9 cellular contexts compared by ENCODE assay signal in genomic region chr22:25566812-25567211, GRCh38. TPM values are rescaled to one million over a fixed set of nuclear protein-coding genes. Genes with fewer than 3 reads are reported as not detected.
DNase-seq lines count a peak whose midpoint lies in the region; ATAC-seq and FAIRE-seq lines count a peak whose summit lies in the region.
"Had no signal": no experiment of that assay in that cellular context is flagged by ENCODE, and none has a peak within 500 bp of the region (broad histone marks: within the 10 kb centered on the region; RNA-seq: fewer than 3 reads in every experiment).

No MANE protein-coding gene starts in this region.

- no peak for DNase-seq in left ventricle myocardium superior
- no peak for DNase-seq in left cardiac atrium
- peak; percentile 96 for DNase-seq in OCI-M1 (lab: John Stamatoyannopoulos, UW)
- DNase-seq in UCSD-AML1 (lab: John Stamatoyannopoulos, UW; ENCODE audit: unreplicated experiment) = no peak
- no peak for DNase-seq in HPDE6-E6E7 (ENCODE audit: extremely low spot score)
- DNase-seq in DMS 273 (lab: John Stamatoyannopoulos, UW; ENCODE audit: unreplicated experiment) = no peak
- no peak for DNase-seq in amygdala (lab: John Stamatoyannopoulos, UW)
- DNase-seq: MM.1S had no signal

- intact Hi-C loops in left ventricle myocardium superior (cut with micrococcal nuclease) (no loop called here), left cardiac atrium (cut with DNase I) (loop anchor here in 1 of 2 donors (10.0 kb wide), 1 partner anchor 208 kb away; no protein-coding TSS in a partner anchor)

- FAIRE-seq in islet of Langerhans (lab: Jason Lieb, UNC) = peak; percentile 60

- peak; percentile 13 for ATAC-seq in left ventricle myocardium superior
- no peak for ATAC-seq in left cardiac atrium

RNA-seq across cellular contexts. Expression of gene GRK3, which starts 2.3 kb away (rescaled TPM):
- total RNA-seq in left ventricle myocardium superior (4.3 TPM), left cardiac atrium (10 to 100 TPM; 12.2 to 20.5 TPM)
